Comparison of ENCODE assay signal across 2 cellular contexts in genomic region chr19:46000497-46001246, GRCh38.
TF ChIP-seq lines count a peak whose summit lies in the region.

No MANE protein-coding gene starts in this region.

TF ChIP-seq in HEK293, 187 proteins besides CTCF, POLR2A, EP300 and RAD21 (continues in another document):
- TF ChIP-seq EGR2 (tag by site-specific recombination; IDR thresholded peaks at IDR 0.05; ENCODE audit: low read depth) (peak; percentile 63), SP2 (tag by site-specific recombination; IDR thresholded peaks at IDR 0.05) (peak; percentile 55), GLIS2 (tag by site-specific recombination; IDR thresholded peaks at IDR 0.05) (peak; percentile 39; the same call in 1 of the 2 replicates), ZNF692 (tag by site-specific recombination; IDR thresholded peaks at IDR 0.05) (peak; percentile 48; the same call in 1 of the 2 replicates), MZF1 (tag by site-specific recombination; IDR thresholded peaks at IDR 0.05; ENCODE audit: borderline replicate concordance) (no peak), KLF9 (tag by site-specific recombination; IDR thresholded peaks at IDR 0.05; ENCODE audit: low read depth) (peak; percentile 20; the same call in 1 of the 2 replicates), SP3 (tag by site-specific recombination; IDR thresholded peaks at IDR 0.05) (peak; percentile 27; the same call in 1 of the 2 replicates), ZNF266 (tag by site-specific recombination; IDR thresholded peaks at IDR 0.05; ENCODE audit: low read depth) (no peak), SCRT2 (tag by site-specific recombination; IDR thresholded peaks at IDR 0.05) (peak; percentile 69; the same call in 1 of the 2 replicates), ZFHX2 (tag by site-specific recombination; conservative IDR thresholded peaks at IDR 0.05) (peak; percentile 59), PRDM6 (tag by site-specific recombination; IDR thresholded peaks at IDR 0.05) (no peak), PATZ1 (tag by site-specific recombination; IDR thresholded peaks at IDR 0.05) (peak; percentile 58; the same call in 1 of the 2 replicates)
- TF ChIP-seq, protein P1, sequence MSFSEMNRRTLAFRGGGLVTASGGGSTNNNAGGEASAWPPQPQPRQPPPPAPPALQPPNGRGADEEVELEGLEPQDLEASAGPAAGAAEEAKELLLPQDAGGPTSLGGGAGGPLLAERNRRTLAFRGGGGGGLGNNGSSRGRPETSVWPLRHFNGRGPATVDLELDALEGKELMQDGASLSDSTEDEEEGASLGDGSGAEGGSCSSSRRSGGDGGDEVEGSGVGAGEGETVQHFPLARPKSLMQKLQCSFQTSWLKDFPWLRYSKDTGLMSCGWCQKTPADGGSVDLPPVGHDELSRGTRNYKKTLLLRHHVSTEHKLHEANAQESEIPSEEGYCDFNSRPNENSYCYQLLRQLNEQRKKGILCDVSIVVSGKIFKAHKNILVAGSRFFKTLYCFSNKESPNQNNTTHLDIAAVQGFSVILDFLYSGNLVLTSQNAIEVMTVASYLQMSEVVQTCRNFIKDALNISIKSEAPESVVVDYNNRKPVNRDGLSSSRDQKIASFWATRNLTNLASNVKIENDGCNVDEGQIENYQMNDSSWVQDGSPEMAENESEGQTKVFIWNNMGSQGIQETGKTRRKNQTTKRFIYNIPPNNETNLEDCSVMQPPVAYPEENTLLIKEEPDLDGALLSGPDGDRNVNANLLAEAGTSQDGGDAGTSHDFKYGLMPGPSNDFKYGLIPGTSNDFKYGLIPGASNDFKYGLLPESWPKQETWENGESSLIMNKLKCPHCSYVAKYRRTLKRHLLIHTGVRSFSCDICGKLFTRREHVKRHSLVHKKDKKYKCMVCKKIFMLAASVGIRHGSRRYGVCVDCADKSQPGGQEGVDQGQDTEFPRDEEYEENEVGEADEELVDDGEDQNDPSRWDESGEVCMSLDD (tag by site-specific recombination; IDR thresholded peaks at IDR 0.05): 0 out of 2 replicates have a peak, but pooled peaks have one; percentile 20

TF ChIP-seq in GM12878, 131 proteins besides CTCF, POLR2A, EP300 and RAD21:
- TF ChIP-seq EGR1 (IDR thresholded peaks at IDR 0.05; ENCODE audit: borderline replicate concordance in 1 of 2, low read depth in 2 of 2, low read length in 2 of 2): 0 out of 3 replicates have a peak, but pooled peaks of 1 of the 2 experiments have one; percentile 43
- TF ChIP-seq SMC3 (IDR thresholded peaks at IDR 0.05; ENCODE audit: borderline replicate concordance, low read length): no peak
- TF ChIP-seq RFX5 (IDR thresholded peaks at IDR 0.05; ENCODE audit: low read depth, low read length): peak; percentile 88
- peak; percentile 15; the same call in 1 of the 2 replicates for TF ChIP-seq RUNX3 (IDR thresholded peaks at IDR 0.05; ENCODE audit: low read length)
TF ChIP-seq in GM12878: peak in this region for 3.
